Comparison of ENCODE assay signal across 20 cellular contexts in genomic region chr17:59356543-59357218, GRCh38. TPM values are rescaled to one million over a fixed set of nuclear protein-coding genes. Genes with fewer than 3 reads are reported as not detected.
DNase-seq lines count a peak whose midpoint lies in the region; ATAC-seq and TF ChIP-seq lines count a peak whose summit lies in the region.
"Had no signal": no experiment of that assay in that cellular context is flagged by ENCODE, and none has a peak within 500 bp of the region (broad histone marks: within the 10 kb centered on the region; RNA-seq: fewer than 3 reads in every experiment).

No MANE protein-coding gene starts in this region.

- in situ Hi-C loops in GM13976 (cut with MboI; ENCODE audit: low sequenced_read_pairs, unreplicated experiment) = no loop called here

- WGBS in thyroid gland, 2 donors = 74 to 82% methylated on average over 2 of the region's 2 CpGs

- DNase-seq in activated naive CD8-positive, alpha-beta T cell treated with anti-CD3 and anti-CD28 coated beads, Interleukin-2, amount 50 U/mL, for 24 hours = no peak
- no peak for DNase-seq in chondrocyte (ENCODE audit: low spot score)
- DNase-seq in osteoblast (ENCODE audit: insufficient read length, low spot score, missing footprints) = no peak
- no peak for DNase-seq in thyroid gland
- no peak for DNase-seq in uterus
- no peak for DNase-seq in left colon
- no peak for DNase-seq in GM13976 (ENCODE audit: low spot score)
- DNase-seq: activated T-cell treated with anti-CD3 and anti-CD28 coated beads for 4 hours; effector memory CD8-positive, alpha-beta T cell; foreskin keratinocyte; H9; Karpas-422; mucosa of descending colon; NCI-H1436; NCI-H510A; stimulated activated naive CD4-positive, alpha-beta T cell treated with Interleukin-2 at 50 U/mL for 16 hours had no signal

- no peaks in the 10 kb centered on the region for H3K27me3 Mint-ChIP-seq in activated naive CD8-positive, alpha-beta T cell
- H3K27me3 Mint-ChIP-seq in activated naive CD8-positive, alpha-beta T cell treated with anti-CD3 and anti-CD28 coated beads, Interleukin-2, amount 50 U/mL, for 24 hours = no peaks in the 10 kb centered on the region
- H3K27me3 Mint-ChIP-seq in chondrocyte (ENCODE audit: low read depth) = no peaks in the 10 kb centered on the region
- H3K27me3 Mint-ChIP-seq: effector memory CD8-positive, alpha-beta T cell had no signal

- no peaks in the 10 kb centered on the region for H3K36me3 ChIP-seq in osteoblast (ENCODE audit: insufficient read depth, low read length)
- H3K36me3 ChIP-seq in thyroid gland = no peaks in the 10 kb centered on the region
- no peaks in the 10 kb centered on the region for H3K36me3 ChIP-seq in uterus

- H3K9me3 Mint-ChIP-seq in activated naive CD8-positive, alpha-beta T cell (ENCODE audit: low read depth) = no peaks in the 10 kb centered on the region
- no peaks in the 10 kb centered on the region for H3K9me3 Mint-ChIP-seq in activated naive CD8-positive, alpha-beta T cell treated with anti-CD3 and anti-CD28 coated beads, Interleukin-2, amount 50 U/mL, for 24 hours
- H3K9me3 Mint-ChIP-seq in chondrocyte (ENCODE audit: low read depth) = no peaks in the 10 kb centered on the region
- H3K9me3 Mint-ChIP-seq: effector memory CD8-positive, alpha-beta T cell had no signal

- no peak for TF ChIP-seq POLR2A in thyroid gland (IDR thresholded peaks at IDR 0.05)
- no peak for TF ChIP-seq POLR2A in uterus (IDR thresholded peaks at IDR 0.05)

- no peak for ATAC-seq in activated naive CD8-positive, alpha-beta T cell treated with anti-CD3 and anti-CD28 coated beads, Interleukin-2, amount 50 U/mL, for 24 hours
- ATAC-seq in left colon = no peak
- ATAC-seq: A549; activated CD4-positive, CD25-positive, alpha-beta regulatory T cell treated with anti-CD3 and anti-CD28 coated beads, Interleukin-2, amount 50 U/mL, for 24 hours; effector memory CD8-positive, alpha-beta T cell; foreskin keratinocyte; mucosa of descending colon; Panc1 had no signal

- H3K4me1 Mint-ChIP-seq in activated naive CD8-positive, alpha-beta T cell (ENCODE audit: low read depth) = peaks cover 90% of the 10 kb centered on the region
- peaks cover 78% of the 10 kb centered on the region for H3K4me1 Mint-ChIP-seq in activated naive CD8-positive, alpha-beta T cell treated with anti-CD3 and anti-CD28 coated beads, Interleukin-2, amount 50 U/mL, for 24 hours
- H3K4me1 Mint-ChIP-seq in chondrocyte (ENCODE audit: low read depth) = peaks cover 92% of the 10 kb centered on the region

- H3K4me1 ChIP-seq in osteoblast (ENCODE audit: insufficient read depth, low read length) = peaks cover 49% of the 10 kb centered on the region
- peaks cover 85 to 96% of the 10 kb centered on the region in 2 donors for H3K4me1 ChIP-seq in thyroid gland
- peaks cover 7% of the 10 kb centered on the region in 2 donors for H3K4me1 ChIP-seq in uterus

- H3K79me2 ChIP-seq in osteoblast (ENCODE audit: insufficient read depth, low read length) = peaks cover 17% of the 10 kb centered on the region

- peaks cover 10% of the 10 kb centered on the region for H4K20me1 ChIP-seq in osteoblast (ENCODE audit: insufficient read depth, low read length)

- no peak overlapping the region for H3K4me3 Mint-ChIP-seq in activated naive CD8-positive, alpha-beta T cell
- no peak overlapping the region for H3K4me3 Mint-ChIP-seq in activated naive CD8-positive, alpha-beta T cell treated with anti-CD3 and anti-CD28 coated beads, Interleukin-2, amount 50 U/mL, for 24 hours
- no peak overlapping the region for H3K4me3 Mint-ChIP-seq in chondrocyte (ENCODE audit: unreplicated experiment)
- H3K4me3 Mint-ChIP-seq: effector memory CD8-positive, alpha-beta T cell; H9 had no signal

- H3K36me3 Mint-ChIP-seq in activated naive CD8-positive, alpha-beta T cell = peaks cover 24% of the 10 kb centered on the region
- H3K36me3 Mint-ChIP-seq in activated naive CD8-positive, alpha-beta T cell treated with anti-CD3 and anti-CD28 coated beads, Interleukin-2, amount 50 U/mL, for 24 hours (ENCODE audit: low read depth) = peaks cover 9% of the 10 kb centered on the region
- peaks cover 38% of the 10 kb centered on the region for H3K36me3 Mint-ChIP-seq in chondrocyte (ENCODE audit: low read depth)

- H3K27ac Mint-ChIP-seq in activated naive CD8-positive, alpha-beta T cell = peak overlapping the region; percentile 23
- H3K27ac Mint-ChIP-seq in activated naive CD8-positive, alpha-beta T cell treated with anti-CD3 and anti-CD28 coated beads, Interleukin-2, amount 50 U/mL, for 24 hours = no peak overlapping the region
- peak overlapping the region; percentile 88 for H3K27ac Mint-ChIP-seq in chondrocyte (ENCODE audit: unreplicated experiment)

- H3K27ac ChIP-seq in osteoblast (ENCODE audit: low read depth, low read length) (peak overlapping the region; percentile 88), thyroid gland (peak overlapping the region; percentile 60 to 86 (median 61)), uterus (peak overlapping the region in 1 of 2 donors; percentile 55)
- H3K27ac ChIP-seq: A549, foreskin keratinocyte had no signal

- H3K27me3 ChIP-seq in osteoblast (ENCODE audit: insufficient read depth, low read length) (no peaks in the 10 kb centered on the region), thyroid gland (no peaks in the 10 kb centered on the region), uterus (no peaks in the 10 kb centered on the region)
- H3K27me3 ChIP-seq: foreskin keratinocyte had no signal

- H3K4me3 ChIP-seq in osteoblast (ENCODE audit: insufficient read depth, low read length) (peak overlapping the region; percentile 6), thyroid gland (replicated peaks in 1 of 3) (no peak overlapping the region), uterus (no peak overlapping the region)
- H3K4me3 ChIP-seq: A549, mucosa of descending colon had no signal

- peak overlapping the region; percentile 50 for H3K4me2 ChIP-seq in osteoblast (ENCODE audit: insufficient read depth, low read length)
- H3K4me2 ChIP-seq: A549 had no signal

- no peak overlapping the region for H2AFZ ChIP-seq in osteoblast (ENCODE audit: low read length)

- TF ChIP-seq CTCF in chondrocyte (IDR thresholded peaks at IDR 0.05) = no peak
- no peak for TF ChIP-seq CTCF in osteoblast (IDR thresholded peaks at IDR 0.05; ENCODE audit: extremely low read depth, low read depth, low read length)
- no peak for TF ChIP-seq CTCF in thyroid gland (IDR thresholded peaks at IDR 0.05)
- no peak for TF ChIP-seq CTCF in uterus (IDR thresholded peaks at IDR 0.05)
- no peak for TF ChIP-seq CTCF in GM13976 (IDR thresholded peaks at IDR 0.05; ENCODE audit: borderline replicate concordance, control extremely low read depth, extremely low read depth, insufficient read depth, missing control alignments)

- intact Hi-C loops in thyroid gland (cut with DNase I) = no loop called here
- intact Hi-C loops in uterus (cut with DNase I; ENCODE audit: low total_unique reads) = no loop called here
- intact Hi-C loops in left colon (cut with DNase I, micrococcal nuclease) = no loop called here

- H3K9me3 ChIP-seq in osteoblast (ENCODE audit: low read depth, low read length) (no peaks in the 10 kb centered on the region), thyroid gland (no peaks in the 10 kb centered on the region), uterus (no peaks in the 10 kb centered on the region)
- H3K9me3 ChIP-seq: A549 had no signal

RNA-seq across cellular contexts. Expression of gene YPEL2, which starts 25.2 kb away (rescaled TPM):
- 41.9 to 52.2 TPM (median 52.1 TPM) in 3 replicates for total RNA-seq in chondrocyte
- 24.2 and 28.3 TPM in 2 replicates for total RNA-seq in osteoblast
- 10 to 100 TPM; 29.5 to 67.2 (median 39.9) TPM for total RNA-seq in thyroid gland
- 10 to 100 TPM; 21.2 to 91.7 (median 25.0) TPM for total RNA-seq in uterus
- 10 to 100 TPM; 25.8 to 27.2 TPM for total RNA-seq in left colon
